Comparison of ENCODE assay signal across 1 cellular context in genomic region chr14:70821581-70821915, GRCh38.
TF ChIP-seq lines count a peak whose summit lies in the region.

No MANE protein-coding gene starts in this region.

TF ChIP-seq in IMR-90, 13 proteins besides CTCF, POLR2A, EP300 and RAD21 (continued from another document):
- no peak for TF ChIP-seq CEBPB (IDR thresholded peaks at IDR 0.05; ENCODE audit: low read depth, low read length)
- no peak for TF ChIP-seq MAFK (IDR thresholded peaks at IDR 0.05; ENCODE audit: low read depth, low read length)
- TF ChIP-seq RFX5 (IDR thresholded peaks at IDR 0.05; ENCODE audit: low read depth, low read length) = no peak
TF ChIP-seq in IMR-90: peak in this region for 0.
